8 cellular contexts compared by ENCODE assay signal in genomic region chr10:6473901-6474370, GRCh38.
DNase-seq lines count a peak whose midpoint lies in the region; ATAC-seq and TF ChIP-seq lines count a peak whose summit lies in the region.

No MANE protein-coding gene starts in this region.

- no peaks in the 10 kb centered on the region for H4K20me1 ChIP-seq in BLaER1

- no peak for TF ChIP-seq CTCF in neutrophil (IDR thresholded peaks at IDR 0.05)
- TF ChIP-seq CTCF in foreskin fibroblast (IDR thresholded peaks at IDR 0.05; ENCODE audit: low read depth, low read length): no peak
- no peak for TF ChIP-seq CTCF in endodermal cell (conservative IDR thresholded peaks at IDR 0.05)

- 91 to 92% methylated on average over 5 to 6 of the region's 6 CpGs for WGBS in endodermal cell (ENCODE audit: insufficient coverage in 1 of 2, insufficient read length in 1 of 2), 2 experiments

- peak overlapping the region; percentile 84 for H3K27ac ChIP-seq in BLaER1
- peak overlapping the region; percentile 90 for H3K27ac ChIP-seq in neutrophil
- H3K27ac ChIP-seq in endodermal cell (ENCODE audit: low read depth, low read length): no peak overlapping the region

- H3K27me3 ChIP-seq in BLaER1 (no peaks in the 10 kb centered on the region), neutrophil (no peaks in the 10 kb centered on the region), endodermal cell (ENCODE audit: control insufficient read depth, insufficient read depth, low read length, poor library complexity, severe bottlenecking) (no peaks in the 10 kb centered on the region)

- ATAC-seq in GM19395 (IDR thresholded peaks at IDR 0.05; ENCODE audit: unreplicated experiment): peak; percentile 90

- peaks cover 67% of the 10 kb centered on the region for H3K4me1 Mint-ChIP-seq in activated naive CD8-positive, alpha-beta T cell (ENCODE audit: low read depth)
- no peaks in the 10 kb centered on the region for H3K4me1 Mint-ChIP-seq in endodermal cell

- H3K9me3 Mint-ChIP-seq in activated naive CD8-positive, alpha-beta T cell (ENCODE audit: low read depth): no peaks in the 10 kb centered on the region
- H3K9me3 Mint-ChIP-seq in endodermal cell: peaks cover 2% of the 10 kb centered on the region

- H3K4me3 ChIP-seq in BLaER1: peak overlapping the region; percentile 55
- H3K4me3 ChIP-seq in neutrophil (ENCODE audit: low read depth in 1 of 2, low read length in 1 of 2): peak overlapping the region; percentile 55 to 58
- no peak overlapping the region for H3K4me3 ChIP-seq in foreskin fibroblast (ENCODE audit: low read depth in 1 of 2, low read length in 2 of 2)
- no peak overlapping the region for H3K4me3 ChIP-seq in endodermal cell (ENCODE audit: low read length)

- H3K36me3 ChIP-seq in BLaER1: peaks cover 46% of the 10 kb centered on the region
- no peaks in the 10 kb centered on the region for H3K36me3 ChIP-seq in neutrophil
- peaks cover 73% of the 10 kb centered on the region for H3K36me3 ChIP-seq in endodermal cell (ENCODE audit: control insufficient read depth, insufficient read depth, low read length)

- POLR2A ChIA-PET in HEK293T (lab: Yijun Ruan, JAX): no interaction called here

- H3K9me3 ChIP-seq in BLaER1 (peaks cover 10% of the 10 kb centered on the region; the same call in 1 of the 2 replicates), neutrophil (no peaks in the 10 kb centered on the region), endodermal cell (ENCODE audit: control insufficient read depth, low read length) (no peaks in the 10 kb centered on the region)

- peak overlapping the region; percentile 71 for H3K9ac ChIP-seq in BLaER1
- H3K9ac ChIP-seq in endodermal cell (ENCODE audit: extremely low read depth, low read length, poor library complexity, severe bottlenecking): no peak overlapping the region

- peak overlapping the region; percentile 91 for H3K4me2 ChIP-seq in BLaER1

- peak overlapping the region; percentile 89 for H3K4me3 Mint-ChIP-seq in activated naive CD8-positive, alpha-beta T cell
- H3K4me3 Mint-ChIP-seq in endodermal cell: no peak overlapping the region

- CTCF ChIA-PET in HEK293T (lab: Yijun Ruan, JAX): no interaction called here

- H3K27ac Mint-ChIP-seq in activated naive CD8-positive, alpha-beta T cell: peak overlapping the region; percentile 97
- no peak overlapping the region for H3K27ac Mint-ChIP-seq in endodermal cell

- DNase-seq in KG1 (lab: John Stamatoyannopoulos, UW) (peak; percentile 36), HEK293T (ENCODE audit: extremely low spot score) (no peak), foreskin fibroblast (no peak), endodermal cell (no peak)

- H3K36me3 Mint-ChIP-seq in activated naive CD8-positive, alpha-beta T cell: peaks cover 26% of the 10 kb centered on the region
- peaks cover 53% of the 10 kb centered on the region for H3K36me3 Mint-ChIP-seq in endodermal cell (ENCODE audit: low read depth)

- H3K27me3 Mint-ChIP-seq in activated naive CD8-positive, alpha-beta T cell: no peaks in the 10 kb centered on the region
- H3K27me3 Mint-ChIP-seq in endodermal cell (ENCODE audit: insufficient read depth): no peaks in the 10 kb centered on the region

- H3K4me1 ChIP-seq in BLaER1: peaks cover 43% of the 10 kb centered on the region
- peaks cover 23 to 33% of the 10 kb centered on the region in 2 experiments for H3K4me1 ChIP-seq in neutrophil (ENCODE audit: control insufficient read depth in 1 of 2, insufficient read depth in 1 of 2, low read depth in 1 of 2, low read length in 1 of 2)
- H3K4me1 ChIP-seq in endodermal cell (ENCODE audit: control insufficient read depth, insufficient read depth, low read length): no peaks in the 10 kb centered on the region

TF ChIP-seq in HEK293T, 16 proteins besides CTCF, POLR2A, EP300 and RAD21:
- TF ChIP-seq, protein P1, sequence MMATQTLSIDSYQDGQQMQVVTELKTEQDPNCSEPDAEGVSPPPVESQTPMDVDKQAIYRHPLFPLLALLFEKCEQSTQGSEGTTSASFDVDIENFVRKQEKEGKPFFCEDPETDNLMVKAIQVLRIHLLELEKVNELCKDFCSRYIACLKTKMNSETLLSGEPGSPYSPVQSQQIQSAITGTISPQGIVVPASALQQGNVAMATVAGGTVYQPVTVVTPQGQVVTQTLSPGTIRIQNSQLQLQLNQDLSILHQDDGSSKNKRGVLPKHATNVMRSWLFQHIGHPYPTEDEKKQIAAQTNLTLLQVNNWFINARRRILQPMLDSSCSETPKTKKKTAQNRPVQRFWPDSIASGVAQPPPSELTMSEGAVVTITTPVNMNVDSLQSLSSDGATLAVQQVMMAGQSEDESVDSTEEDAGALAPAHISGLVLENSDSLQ (IDR thresholded peaks at IDR 0.05): no peak
- TF ChIP-seq LEF1 (IDR thresholded peaks at IDR 0.05; ENCODE audit: borderline replicate concordance) (no peak), ELF4 (IDR thresholded peaks at IDR 0.05) (no peak), FOXA1 (IDR thresholded peaks at IDR 0.05) (no peak), FOXK2 (IDR thresholded peaks at IDR 0.05) (no peak), ARNT (IDR thresholded peaks at IDR 0.05) (no peak), FOXM1 (IDR thresholded peaks at IDR 0.05; ENCODE audit: borderline replicate concordance) (no peak), SP1 (IDR thresholded peaks at IDR 0.05) (no peak), SUZ12 (IDR thresholded peaks at IDR 0.05) (no peak), CTBP1 (IDR thresholded peaks at IDR 0.05; ENCODE audit: borderline replicate concordance) (no peak), ZNF384 (IDR thresholded peaks at IDR 0.05) (no peak), L3MBTL2 (conservative IDR thresholded peaks at IDR 0.05) (no peak), BHLHE40 (IDR thresholded peaks at IDR 0.05; ENCODE audit: borderline replicate concordance) (no peak), NFRKB (IDR thresholded peaks at IDR 0.05) (no peak), TARDBP (IDR thresholded peaks at IDR 0.05) (no peak)
TF ChIP-seq in HEK293T: peak in this region for 0.

Comparison
In these comparisons a context has a peak if more than half of its experiments do, and no peak if none do; other contexts are left out.
1. H3K4me3 ChIP-seq: peak in BLaER1 (single experiment) and neutrophil (2 of 2); none in foreskin fibroblast (0 of 2) and endodermal cell (single experiment).